Comparison of ENCODE assay signal across 1 cellular context in genomic region chrX:80817002-80817401, GRCh38.
TF ChIP-seq lines count a peak whose summit lies in the region.

No MANE protein-coding gene starts in this region.

TF ChIP-seq in endothelial cell of umbilical vein, 7 proteins besides CTCF, POLR2A, EP300 and RAD21:
- TF ChIP-seq POLR2AphosphoS5 (IDR thresholded peaks at IDR 0.05; ENCODE audit: insufficient read depth, low read depth, low read length) (no peak), FOS (IDR thresholded peaks at IDR 0.05; ENCODE audit: borderline replicate concordance, insufficient read depth, low read length) (peak; percentile 32)
